Comparison of ENCODE assay signal across 17 cellular contexts in genomic region chr6:12716298-12716853, GRCh38. TPM values are rescaled to one million over a fixed set of nuclear protein-coding genes. Genes with fewer than 3 reads are reported as not detected.
DNase-seq lines count a peak whose midpoint lies in the region; ATAC-seq and TF ChIP-seq lines count a peak whose summit lies in the region.
"Had no signal": no experiment of that assay in that cellular context is flagged by ENCODE, and none has a peak within 500 bp of the region (broad histone marks: within the 10 kb centered on the region; RNA-seq: fewer than 3 reads in every experiment).

Gene PHACTR1, plus strand, starts transcription at chr6:12716767.

- H3K36me3 ChIP-seq in cardiac muscle cell = no peaks in the 10 kb centered on the region
- H3K36me3 ChIP-seq: tibial nerve had no signal

- H3K36me3 Mint-ChIP-seq in WTC11 = no peaks in the 10 kb centered on the region
- H3K36me3 Mint-ChIP-seq: T-cell had no signal

- ATAC-seq in WTC11 (no peak), GM21786 (IDR thresholded peaks at IDR 0.05; ENCODE audit: unreplicated experiment) (no peak), GM19395 (IDR thresholded peaks at IDR 0.05; ENCODE audit: unreplicated experiment) (no peak)
- ATAC-seq: body of pancreas, T-cell had no signal

- no peak within 1 kb of the TSS for H3K4me3 ChIP-seq in cardiac muscle cell
- H3K4me3 ChIP-seq: body of pancreas, tibial nerve had no signal

- no peaks in the 10 kb centered on the region for H3K9me3 Mint-ChIP-seq in WTC11

- DNase-seq in G401 (ENCODE audit: low spot score) (peak; percentile 9), WTC11 (ENCODE audit: low spot score) (no peak), cardiac muscle cell (ENCODE audit: low read depth in 1 of 2, low spot score in 1 of 2) (no peak), mucosa of gallbladder (ENCODE audit: low spot score) (no peak), KBM-7 (no peak), NCI-H1048 (lab: John Stamatoyannopoulos, UW) (no peak)
- DNase-seq: activated CD4-positive, CD25-positive, alpha-beta regulatory T cell; body of pancreas; COR-L47; effector CD4-positive, alpha-beta T cell; NCI-H2029; RPMI8226; stimulated activated CD4-positive, alpha-beta T cell treated with anti-CD3 and anti-CD28 coated beads, Interleukin-1b, Interleukin-23, amount 100 ng/mL, for 48 hours; T-cell had no signal

- no peak within 1 kb of the TSS for H3K27ac ChIP-seq in cardiac muscle cell
- H3K27ac ChIP-seq: body of pancreas, tibial nerve had no signal

- CTCF ChIA-PET in WTC11 (lab: Charles Lee) = no interaction called here

- H3K27me3 Mint-ChIP-seq in WTC11 (ENCODE audit: low read depth) = no peaks in the 10 kb centered on the region

- no peak within 1 kb of the TSS for H3K4me3 Mint-ChIP-seq in WTC11
- H3K4me3 Mint-ChIP-seq: T-cell had no signal

- TF ChIP-seq CTCF in WTC11 (IDR thresholded peaks at IDR 0.05) = no peak
- TF ChIP-seq CTCF in cardiac muscle cell (IDR thresholded peaks at IDR 0.05; ENCODE audit: low read depth, low read length) = no peak

- no peaks in the 10 kb centered on the region for H3K9me3 ChIP-seq in cardiac muscle cell (ENCODE audit: low read depth)
- H3K9me3 ChIP-seq: body of pancreas, tibial nerve had no signal

- in situ Hi-C loops in G401 (cut with HindIII; ENCODE audit: low sequenced_read_pairs) = no loop called here
- in situ Hi-C loops in KBM-7 (cut with MboI; ENCODE audit: low pct_unique_long_range_greater_than_20kb, low sequenced_read_pairs) = no loop called here

- no peaks in the 10 kb centered on the region for H3K4me1 ChIP-seq in cardiac muscle cell (ENCODE audit: low read depth)
- H3K4me1 ChIP-seq: body of pancreas, tibial nerve had no signal

- no peak within 1 kb of the TSS; the same call in 1 of the 2 replicates for H3K27ac Mint-ChIP-seq in WTC11
- H3K27ac Mint-ChIP-seq: T-cell had no signal

- H3K4me1 Mint-ChIP-seq in WTC11 = peaks cover 33% of the 10 kb centered on the region
- H3K4me1 Mint-ChIP-seq: T-cell had no signal

- POLR2A ChIA-PET in WTC11 (lab: Charles Lee) = no interaction called here

- H3K27me3 ChIP-seq in cardiac muscle cell = peaks cover 8% of the 10 kb centered on the region
- H3K27me3 ChIP-seq: body of pancreas had no signal

TF ChIP-seq in WTC11, 78 proteins besides CTCF, POLR2A, EP300 and RAD21:
- TF ChIP-seq JAZF1 (CRISPR knock-in tag; IDR thresholded peaks at IDR 0.05) (no peak), SMAD3 (CRISPR knock-in tag; IDR thresholded peaks at IDR 0.05; ENCODE audit: borderline replicate concordance) (no peak), ZSCAN18 (CRISPR knock-in tag; IDR thresholded peaks at IDR 0.05) (no peak), AR (CRISPR knock-in tag; IDR thresholded peaks at IDR 0.05) (no peak), SOX15 (CRISPR knock-in tag; IDR thresholded peaks at IDR 0.05) (no peak)

RNA-seq across cellular contexts. Expression of gene PHACTR1, which starts in this region (rescaled TPM):
- total RNA-seq in G401 (2014; rRNA removed; shearing (Covaris generic)) = not detected in 2 replicates
- 13.5 to 15.5 TPM (median 13.6 TPM) in 3 replicates for total RNA-seq in WTC11 (2021)
- total RNA-seq in cardiac muscle cell = 18.3 and 33.9 TPM in 2 replicates
- polyA plus RNA-seq in cardiac muscle cell = 11.2 and 20.4 TPM in 2 replicates
- 14.6 TPM for total RNA-seq in mucosa of gallbladder

Comparison
In these comparisons a context has a peak if more than half of its experiments do, and no peak if none do; other contexts are left out.
1. RNA of gene PHACTR1 (total RNA-seq): 18.3 to 33.9 TPM in cardiac muscle cell, 13.5 to 15.5 TPM in WTC11 and 14.6 TPM in mucosa of gallbladder (single experiment); not detected in G401; every median in the first group is over 10 times any median in the second.
2. Peak in DNase-seq in G401; RNA of the gene not detected or under 1 TPM.